Comparison of ENCODE assay signal across 15 cellular contexts in the genomic region with DNA sequence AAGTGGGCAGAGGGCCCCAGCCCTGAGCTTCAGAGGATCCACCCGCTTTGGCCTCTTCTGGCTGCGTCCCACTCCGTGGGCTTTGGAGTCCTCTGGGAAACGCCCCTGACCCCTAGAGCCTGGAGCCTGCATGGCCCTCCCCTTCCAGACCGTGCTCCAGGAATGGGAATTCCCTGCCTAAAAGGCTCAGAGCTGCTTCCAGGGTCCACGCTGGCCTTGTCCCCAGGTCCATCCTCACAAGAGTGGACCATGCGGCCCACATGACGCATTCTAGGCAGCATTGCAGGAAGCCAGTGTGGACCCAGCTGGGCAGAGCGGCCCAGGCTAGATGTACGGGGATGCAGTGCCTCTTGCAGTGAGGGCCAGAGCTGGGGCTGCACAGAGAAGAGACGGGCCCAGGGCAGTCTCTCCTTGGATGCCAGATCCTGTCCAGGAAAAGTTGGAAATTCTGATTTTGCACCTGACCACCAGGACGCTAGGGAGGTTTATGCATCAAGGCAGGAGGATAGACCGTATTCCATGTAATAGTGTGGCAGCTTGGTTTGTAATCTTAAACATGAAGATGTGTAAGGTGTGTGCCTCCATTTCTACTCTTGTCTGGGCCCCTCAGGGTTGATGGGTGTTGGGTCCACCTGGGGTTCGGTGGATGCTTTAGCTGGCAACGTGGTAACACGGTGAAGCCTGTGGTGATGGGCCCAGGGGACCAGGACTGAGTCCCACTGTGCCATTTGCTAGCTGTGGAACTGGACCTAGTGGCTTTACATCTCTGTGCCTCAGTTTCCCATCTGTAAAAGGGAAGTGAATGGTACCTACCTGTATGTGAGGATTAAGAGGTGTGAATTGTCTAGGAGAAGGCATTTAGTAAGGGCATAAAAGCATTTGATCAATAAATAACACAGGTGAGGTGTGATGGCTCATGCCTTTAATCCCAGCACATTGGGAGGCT. TPM values are rescaled to one million over a fixed set of nuclear protein-coding genes. Genes with fewer than 3 reads are reported as not detected.
DNase-seq lines count a peak whose midpoint lies in the region; ATAC-seq and TF ChIP-seq lines count a peak whose summit lies in the region.
"Had no signal": no experiment of that assay in that cellular context is flagged by ENCODE, and none has a peak within 500 bp of the region (broad histone marks: within the 10 kb centered on the region; RNA-seq: fewer than 3 reads in every experiment).

No MANE protein-coding gene starts in this region.

- H3K4me3 ChIP-seq in tibial nerve: no peak overlapping the region
- H3K4me3 ChIP-seq: BLaER1 treated with 17β-estradiol and CSF1 and Interleukin-3, amounts not matched to agents 10 nM and 100 nM; SK-N-MC had no signal

- no peaks in the 10 kb centered on the region for H3K27me3 ChIP-seq in tibial nerve
- H3K27me3 ChIP-seq: BLaER1 treated with 17β-estradiol and CSF1 and Interleukin-3, amounts not matched to agents 10 nM and 100 nM had no signal

- peak; percentile 35 for DNase-seq in DMS 273 (lab: John Stamatoyannopoulos, UW; ENCODE audit: unreplicated experiment)
- no peak for DNase-seq in DMS 273 treated with DMSO at 0.1 percent for 48 hours (lab: John Stamatoyannopoulos, UW)
- no peak for DNase-seq in tibial nerve (ENCODE audit: low spot score in 2 of 2)
- no peak for DNase-seq in ecto neural progenitor cell (ENCODE audit: low spot score)
- DNase-seq: EL, NCI-H146, NCI-H345, NCI-H526 treated with DMSO at 0.1 percent for 48 hours had no signal

- no peak for TF ChIP-seq POLR2A in tibial nerve (IDR thresholded peaks at IDR 0.05)

- TF ChIP-seq EP300 in tibial nerve (IDR thresholded peaks at IDR 0.05): no peak

- H3K27ac ChIP-seq in cingulate gyrus (ENCODE audit: low read depth, low read length) (peak overlapping the region; percentile 2), tibial nerve (peak overlapping the region in 3 of 4 donors; percentile 40 to 52 (median 40))
- H3K27ac ChIP-seq: 22Rv1; BLaER1 treated with 17β-estradiol and CSF1 and Interleukin-3, amounts not matched to agents 10 nM and 100 nM; SK-N-MC had no signal

- WGBS in tibial nerve, 2 donors: 57 to 63% methylated on average over 12 of the region's 16 CpGs

- no peak for TF ChIP-seq CTCF in tibial nerve (IDR thresholded peaks at IDR 0.05)

- H3K36me3 ChIP-seq in tibial nerve: no peaks in the 10 kb centered on the region
- H3K36me3 ChIP-seq: BLaER1 treated with 17β-estradiol and CSF1 and Interleukin-3, amounts not matched to agents 10 nM and 100 nM had no signal

- no peak for ATAC-seq in HG03280 (IDR thresholded peaks at IDR 0.05; ENCODE audit: unreplicated experiment)
- ATAC-seq: HCT116 had no signal

- H3K4me1 ChIP-seq in tibial nerve: peaks cover 0 to 8% (median 0%) of the 10 kb centered on the region in 4 donors

- no peaks in the 10 kb centered on the region for H3K9me3 ChIP-seq in tibial nerve

RNA-seq across cellular contexts. Expression of a gene that starts 14.8 kb away (rescaled TPM):
- total RNA-seq in tibial nerve: 10 to 100 TPM; 10.8 to 33.9 (median 16.6) TPM
- total RNA-seq: HT1080 had no signal

RNA-seq across cellular contexts. Expression of a gene that starts 34.0 kb away (rescaled TPM):
- total RNA-seq in tibial nerve: 100 to 1,000 TPM; 207 to 323 (median 302) TPM
- total RNA-seq: HT1080 had no signal

RNA-seq across cellular contexts. Expression of a gene that starts 37.8 kb away (rescaled TPM):
- 100 to 1,000 TPM in 1 of 4 donors, 10 to 100 TPM in 3; 72.9 to 193 (median 84.9) TPM for total RNA-seq in tibial nerve
- total RNA-seq: HT1080 had no signal

RNA-seq across cellular contexts. Expression of a gene that starts 42.2 kb away (rescaled TPM):
- 1 to 10 TPM in 3 of 4 donors, not detected in 1; 2.5 to 5.9 (median 5.7) TPM for total RNA-seq in tibial nerve

RNA-seq across cellular contexts. Expression of a gene that starts 53.7 kb away (rescaled TPM):
- 10 to 100 TPM; 19.9 to 53.4 (median 37.5) TPM for total RNA-seq in tibial nerve
